Comparison of ENCODE assay signal across 15 cellular contexts in the genomic region with DNA sequence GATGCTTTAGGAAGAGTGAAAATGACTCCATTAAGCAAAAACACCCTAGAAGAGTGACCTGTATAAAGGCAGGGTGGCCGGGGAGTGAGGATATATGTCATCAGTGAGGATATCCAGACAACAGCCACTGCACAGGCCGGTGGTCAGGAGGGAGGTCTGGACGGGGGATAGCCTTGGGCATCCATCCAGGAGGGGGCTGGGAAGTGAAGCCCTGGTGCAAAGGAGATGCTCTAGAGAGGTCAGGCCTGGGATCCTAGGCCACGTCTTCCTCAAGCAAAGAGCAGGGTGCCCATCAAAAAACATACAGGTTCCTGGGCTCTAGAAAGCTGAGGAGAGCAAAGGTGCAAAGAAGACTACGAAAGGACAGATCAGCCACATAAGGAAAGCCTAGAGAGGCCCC. TPM values are rescaled to one million over a fixed set of nuclear protein-coding genes. Genes with fewer than 3 reads are reported as not detected.
DNase-seq lines count a peak whose midpoint lies in the region; ATAC-seq and TF ChIP-seq lines count a peak whose summit lies in the region.
"Had no signal": no experiment of that assay in that cellular context is flagged by ENCODE, and none has a peak within 500 bp of the region (broad histone marks: within the 10 kb centered on the region; RNA-seq: fewer than 3 reads in every experiment).

No MANE protein-coding gene starts in this region.

- H3K27ac Mint-ChIP-seq in nephron = peak overlapping the region; percentile 14 to 58 (median 57)
- no peak overlapping the region for H3K27ac Mint-ChIP-seq in stimulated activated effector memory CD8-positive, alpha-beta T cell treated with anti-CD3 and anti-CD28 coated beads, Interleukin-12 subunit alpha, Interleukin-12 subunit beta, amount 100 ng/mL, for 72 hours
- H3K27ac Mint-ChIP-seq: activated T-helper 2 cell treated with anti-CD3 and anti-CD28 coated beads, Interferon-gamma antibody, Interleukin-2, Interleukin-4, amounts not matched to agents 10 μg/mL and 5 μg/mL and 100 μg/mL, durations not matched to agents 14 hours and 24 hours and 36 hours; stimulated activated naive CD8-positive, alpha-beta T cell treated with anti-CD3 and anti-CD28 coated beads, Interleukin-15, Interleukin-2, amounts not matched to agents 100 ng/mL and 50 ng/mL, for 24 hours had no signal

- H3K4me3 Mint-ChIP-seq in nephron = no peak overlapping the region
- H3K4me3 Mint-ChIP-seq in stimulated activated effector memory CD8-positive, alpha-beta T cell treated with anti-CD3 and anti-CD28 coated beads, Interleukin-12 subunit alpha, Interleukin-12 subunit beta, amount 100 ng/mL, for 72 hours = no peak overlapping the region
- H3K4me3 Mint-ChIP-seq: stimulated activated naive CD8-positive, alpha-beta T cell treated with anti-CD3 and anti-CD28 coated beads, Interleukin-15, Interleukin-2, amounts not matched to agents 100 ng/mL and 50 ng/mL, for 24 hours had no signal

- no peak overlapping the region for H3K4me3 ChIP-seq in BLaER1 treated with 17β-estradiol and CSF1 and Interleukin-3, amounts not matched to agents 10 nM and 100 nM
- H3K4me3 ChIP-seq in HUES64 (ENCODE audit: low read length) (no peak overlapping the region), mammary epithelial cell (replicated peaks in 1 of 3; ENCODE audit: insufficient read depth in 1 of 3, low read depth in 2 of 3, low read length in 3 of 3) (no peak overlapping the region)
- H3K4me3 ChIP-seq: ovary, PC-9, upper lobe of left lung had no signal

- H3K4me2 ChIP-seq in BLaER1 treated with 17β-estradiol and CSF1 and Interleukin-3, amounts not matched to agents 10 nM and 100 nM = peak overlapping the region; percentile 51 to 81 (median 74)
- peak overlapping the region; percentile 61 for H3K4me2 ChIP-seq in mammary epithelial cell (ENCODE audit: insufficient read depth, low read depth, low read length)
- H3K4me2 ChIP-seq: PC-9 had no signal

- CTCF ChIA-PET in mammary epithelial cell (lab: Charles Lee; ENCODE audit: low non-redundant PET) = no interaction called here

- H3K36me3 Mint-ChIP-seq in nephron (ENCODE audit: low read depth) = no peaks in the 10 kb centered on the region
- no peaks in the 10 kb centered on the region for H3K36me3 Mint-ChIP-seq in stimulated activated effector memory CD8-positive, alpha-beta T cell treated with anti-CD3 and anti-CD28 coated beads, Interleukin-12 subunit alpha, Interleukin-12 subunit beta, amount 100 ng/mL, for 72 hours

- no peak for ATAC-seq in stimulated activated effector memory CD8-positive, alpha-beta T cell treated with anti-CD3 and anti-CD28 coated beads, Interleukin-12 subunit alpha, Interleukin-12 subunit beta, amount 100 ng/mL, for 72 hours
- no peak for ATAC-seq in GM21619 (IDR thresholded peaks at IDR 0.05; ENCODE audit: unreplicated experiment)

- peak overlapping the region in 9 of 11 experiments; percentile 52 to 85 (median 81); a peak in 18 of 22 replicates for H3K27ac ChIP-seq in BLaER1 treated with 17β-estradiol and CSF1 and Interleukin-3, amounts not matched to agents 10 nM and 100 nM
- peak overlapping the region; percentile 4 for H3K27ac ChIP-seq in HUES64 (ENCODE audit: low read depth, low read length)
- peak overlapping the region; percentile 60 for H3K27ac ChIP-seq in mammary epithelial cell (ENCODE audit: insufficient read depth, low read depth, low read length)
- H3K27ac ChIP-seq: ovary, PC-9, upper lobe of left lung had no signal

- H3K79me2 ChIP-seq in mammary epithelial cell (ENCODE audit: insufficient read depth, low read length) = peaks cover 23% of the 10 kb centered on the region

- peak overlapping the region in 8 of 11 experiments; percentile 26 to 63 (median 56); a peak in 12 of 22 replicates for H3K9ac ChIP-seq in BLaER1 treated with 17β-estradiol and CSF1 and Interleukin-3, amounts not matched to agents 10 nM and 100 nM
- H3K9ac ChIP-seq in HUES64 (ENCODE audit: low read depth, low read length) (no peak overlapping the region), mammary epithelial cell (ENCODE audit: insufficient read depth, low read length) (no peak overlapping the region)

- no peak for DNase-seq in mammary epithelial cell
- no peak for DNase-seq in HT-29 (ENCODE audit: low spot score)
- DNase-seq in stimulated activated effector memory CD8-positive, alpha-beta T cell treated with anti-CD3 and anti-CD28 coated beads, Interleukin-12 subunit alpha, Interleukin-12 subunit beta, amount 100 ng/mL, for 72 hours (ENCODE audit: low spot score in 2 of 2) = no peak
- DNase-seq in activated naive CD4-positive, alpha-beta T cell (lab: John Stamatoyannopoulos, UW) = no peak
- DNase-seq: central memory CD4-positive, alpha-beta T cell; NCI-H2227 treated with DMSO at 0.1 percent for 48 hours; ovary; PC-9; upper lobe of left lung had no signal

- peaks cover 0 to 12% (median 0%) of the 10 kb centered on the region in 11 experiments; a peak in 1 of 22 replicates for H3K36me3 ChIP-seq in BLaER1 treated with 17β-estradiol and CSF1 and Interleukin-3, amounts not matched to agents 10 nM and 100 nM
- H3K36me3 ChIP-seq in HUES64 (ENCODE audit: insufficient read depth, low read length) = no peaks in the 10 kb centered on the region
- no peaks in the 10 kb centered on the region for H3K36me3 ChIP-seq in mammary epithelial cell (ENCODE audit: insufficient read depth, low read length)
- H3K36me3 ChIP-seq: ovary, upper lobe of left lung had no signal

- H3K9me3 Mint-ChIP-seq in nephron = no peaks in the 10 kb centered on the region
- no peaks in the 10 kb centered on the region for H3K9me3 Mint-ChIP-seq in stimulated activated effector memory CD8-positive, alpha-beta T cell treated with anti-CD3 and anti-CD28 coated beads, Interleukin-12 subunit alpha, Interleukin-12 subunit beta, amount 100 ng/mL, for 72 hours
- H3K9me3 Mint-ChIP-seq: activated T-helper 2 cell treated with anti-CD3 and anti-CD28 coated beads, Interferon-gamma antibody, Interleukin-2, Interleukin-4, amounts not matched to agents 10 μg/mL and 5 μg/mL and 100 μg/mL, durations not matched to agents 14 hours and 24 hours and 36 hours; stimulated activated naive CD8-positive, alpha-beta T cell treated with anti-CD3 and anti-CD28 coated beads, Interleukin-15, Interleukin-2, amounts not matched to agents 100 ng/mL and 50 ng/mL, for 24 hours had no signal

- BruUV-seq in mammary epithelial cell (replicated peaks; lab: Mats Ljungman, UMichigan) = no TSS peak

- 85% methylated on average over 5 of the region's 5 CpGs for WGBS in HUES64
- 92% methylated on average over 3 of the region's 5 CpGs for WGBS in mammary epithelial cell (ENCODE audit: low coverage, missing lambda C conversion rate)

- TF ChIP-seq CTCF in mammary epithelial cell (conservative IDR thresholded peaks at IDR 0.05 in 1 of 2, IDR thresholded peaks at IDR 0.05 in 1 of 2; ENCODE audit: extremely low read depth in 1 of 2, insufficient read depth in 1 of 2, low read depth in 1 of 2, low read length in 2 of 2) = no peak
- no peak for TF ChIP-seq CTCF in nephron (IDR thresholded peaks at IDR 0.05; ENCODE audit: unreplicated experiment in 3 of 3)

- no peaks in the 10 kb centered on the region; a peak in 1 of 22 replicates for H3K27me3 ChIP-seq in BLaER1 treated with 17β-estradiol and CSF1 and Interleukin-3, amounts not matched to agents 10 nM and 100 nM
- H3K27me3 ChIP-seq in HUES64 (ENCODE audit: insufficient read depth, low read length) = no peaks in the 10 kb centered on the region
- H3K27me3 ChIP-seq in mammary epithelial cell (ENCODE audit: insufficient read depth, low read length) = no peaks in the 10 kb centered on the region
- H3K27me3 ChIP-seq: ovary, upper lobe of left lung had no signal

- dilution Hi-C loops in mammary epithelial cell (cut with HindIII; ENCODE audit: low sequenced_read_pairs) = no loop called here

- peaks cover 52% of the 10 kb centered on the region for H3K4me1 Mint-ChIP-seq in nephron
- H3K4me1 Mint-ChIP-seq in stimulated activated effector memory CD8-positive, alpha-beta T cell treated with anti-CD3 and anti-CD28 coated beads, Interleukin-12 subunit alpha, Interleukin-12 subunit beta, amount 100 ng/mL, for 72 hours = no peaks in the 10 kb centered on the region

- H3K4me1 ChIP-seq in BLaER1 treated with 17β-estradiol and CSF1 and Interleukin-3, amounts not matched to agents 10 nM and 100 nM = peaks cover 27 to 62% (median 46%) of the 10 kb centered on the region in 10 experiments
- H3K4me1 ChIP-seq in HUES64 (ENCODE audit: insufficient read depth, low read length) = peaks cover 12% of the 10 kb centered on the region
- peaks cover 17% of the 10 kb centered on the region for H3K4me1 ChIP-seq in mammary epithelial cell (ENCODE audit: insufficient read depth, low read length)

- peak overlapping the region; percentile 76 for H2AFZ ChIP-seq in mammary epithelial cell (ENCODE audit: low read depth, low read length)
- H2AFZ ChIP-seq: PC-9 had no signal

- peaks cover 3% of the 10 kb centered on the region for H3K27me3 Mint-ChIP-seq in nephron (ENCODE audit: low read depth)

- peaks cover 0 to 12% (median 0%) of the 10 kb centered on the region in 11 experiments; a peak in 4 of 22 replicates for H4K20me1 ChIP-seq in BLaER1 treated with 17β-estradiol and CSF1 and Interleukin-3, amounts not matched to agents 10 nM and 100 nM
- H4K20me1 ChIP-seq in mammary epithelial cell (ENCODE audit: insufficient read depth, low read length) = no peaks in the 10 kb centered on the region

- no peaks in the 10 kb centered on the region for H3K9me3 ChIP-seq in BLaER1 treated with 17β-estradiol and CSF1 and Interleukin-3, amounts not matched to agents 10 nM and 100 nM (replicated peaks in 1 of 11)
- no peaks in the 10 kb centered on the region for H3K9me3 ChIP-seq in HUES64 (ENCODE audit: insufficient read depth, low read depth, low read length)
- H3K9me3 ChIP-seq in mammary epithelial cell (replicated peaks; ENCODE audit: insufficient read depth, low read length) = no peaks in the 10 kb centered on the region
- H3K9me3 ChIP-seq: ovary, upper lobe of left lung had no signal

- intact Hi-C loops in mammary epithelial cell (cut with micrococcal nuclease) = no loop called here

- in situ Hi-C loops in mammary epithelial cell (cut with MboI; ENCODE audit: low sequenced_read_pairs in 2 of 2) = no loop called here

RNA-seq across cellular contexts. Expression of gene FAM171A1, which starts 25.6 kb away (rescaled TPM):
- 30.8 TPM for polyA plus RNA-seq in HUES64 (2013, experiment 1 of 2)
- polyA plus RNA-seq in HUES64 (2013, experiment 2 of 2) = 34.4 TPM
- total RNA-seq in mammary epithelial cell = 10 to 100 TPM; 15.5 to 25.2 TPM
- polyA plus RNA-seq in mammary epithelial cell = 11.7 TPM
- 13.9 TPM for polyA minus RNA-seq in mammary epithelial cell
- not detected in 2 replicates for total RNA-seq in HT-29 (2014; rRNA removed; shearing (Covaris generic))

Comparison
In these comparisons a context has a peak if more than half of its experiments do, and no peak if none do; other contexts are left out.
1. H3K27ac ChIP-seq: peak in every context shown above with its lines; median percentile 81 in BLaER1 treated with 17β-estradiol and CSF1 and Interleukin-3, amounts not matched to agents 10 nM and 100 nM; 60 in mammary epithelial cell; 4 in HUES64.
2. H3K9ac ChIP-seq: peak in BLaER1 treated with 17β-estradiol and CSF1 and Interleukin-3, amounts not matched to agents 10 nM and 100 nM (8 of 11); none in HUES64 (single experiment) and mammary epithelial cell (single experiment).
3. RNA of gene FAM171A1, which starts 25.6 kb away (total RNA-seq): 15.5 to 25.2 TPM in mammary epithelial cell; not detected in HT-29; every median in the first group is over 10 times any median in the second.